Comparison of ENCODE assay signal across 10 cellular contexts in genomic region chr14:75543258-75543657, GRCh38. TPM values are rescaled to one million over a fixed set of nuclear protein-coding genes. Genes with fewer than 3 reads are reported as not detected.
DNase-seq lines count a peak whose midpoint lies in the region; ATAC-seq lines count a peak whose summit lies in the region.
"Had no signal": no experiment of that assay in that cellular context is flagged by ENCODE, and none has a peak within 500 bp of the region (broad histone marks: within the 10 kb centered on the region; RNA-seq: fewer than 3 reads in every experiment).

No MANE protein-coding gene starts in this region.

- peak overlapping the region; percentile 34 to 42 for H3K4me3 ChIP-seq in CD4-positive, alpha-beta memory T cell (ENCODE audit: low read length in 2 of 2)
- H3K4me3 ChIP-seq: MG63 had no signal

- H3K4me1 Mint-ChIP-seq in CD4-positive, alpha-beta memory T cell, result peaks cover 46 to 82% (median 68%) of the 10 kb centered on the region in 4 donors
- H3K4me1 Mint-ChIP-seq in naive B cell, result peaks cover 26 to 48% (median 28%) of the 10 kb centered on the region in 3 donors

- ATAC-seq in GM21619 (IDR thresholded peaks at IDR 0.05; ENCODE audit: unreplicated experiment) (peak; percentile 2), naive B cell (ENCODE audit: low read depth in 2 of 2) (no peak), Right ventricle myocardium superior (ENCODE audit: poor library complexity) (no peak)
- no peak for ATAC-seq in activated naive CD4-positive, alpha-beta T cell treated with anti-CD3 and anti-CD28 coated beads, Interleukin-2, amount 50 U/mL, for 72 hours

- no peaks in the 10 kb centered on the region for H3K27me3 Mint-ChIP-seq in CD4-positive, alpha-beta memory T cell
- no peaks in the 10 kb centered on the region for H3K27me3 Mint-ChIP-seq in naive B cell

- H3K4me1 ChIP-seq in CD4-positive, alpha-beta memory T cell (ENCODE audit: insufficient read depth, low read length), result peaks cover 67% of the 10 kb centered on the region

- H3K9me3 Mint-ChIP-seq in CD4-positive, alpha-beta memory T cell, result no peaks in the 10 kb centered on the region
- no peaks in the 10 kb centered on the region for H3K9me3 Mint-ChIP-seq in activated naive CD4-positive, alpha-beta T cell treated with anti-CD3 and anti-CD28 coated beads, Interleukin-2, amount 50 U/mL, for 72 hours
- no peaks in the 10 kb centered on the region for H3K9me3 Mint-ChIP-seq in naive B cell

- H3K4me3 Mint-ChIP-seq in CD4-positive, alpha-beta memory T cell, result peak overlapping the region; percentile 66 to 89 (median 82)
- peak overlapping the region; percentile 61 to 92 (median 82) for H3K4me3 Mint-ChIP-seq in naive B cell

- peak overlapping the region; percentile 94 for H3K27ac ChIP-seq in CD4-positive, alpha-beta memory T cell (ENCODE audit: low read depth, low read length)

- H3K9me3 ChIP-seq in CD4-positive, alpha-beta memory T cell (ENCODE audit: control insufficient read depth in 1 of 2, low read length in 2 of 2), result no peaks in the 10 kb centered on the region
- H3K9me3 ChIP-seq: MG63 had no signal

- peak in 4 of 5 donors; percentile 47 to 64 (median 48) for DNase-seq in CD4-positive, alpha-beta memory T cell
- no peak for DNase-seq in activated naive CD4-positive, alpha-beta T cell treated with anti-CD3 and anti-CD28 coated beads, Interleukin-2, amount 50 U/mL, for 72 hours (ENCODE audit: low spot score in 2 of 2)
- no peak for DNase-seq in naive B cell
- DNase-seq in Right ventricle myocardium superior, result no peak
- DNase-seq in NCI-H2227 treated with DMSO at 0.1 percent for 48 hours (lab: John Stamatoyannopoulos, UW), result no peak
- no peak for DNase-seq in KG1 (lab: John Stamatoyannopoulos, UW)
- no peak for DNase-seq in SHP77 (lab: John Stamatoyannopoulos, UW)
- DNase-seq: MG63 had no signal

- intact Hi-C loops in CD4-positive, alpha-beta memory T cell (cut with micrococcal nuclease), result no loop called here
- intact Hi-C loops in Right ventricle myocardium superior (cut with DNase I), result no loop called here

- no peaks in the 10 kb centered on the region for H3K27me3 ChIP-seq in CD4-positive, alpha-beta memory T cell (ENCODE audit: insufficient read depth, low read length)
- H3K27me3 ChIP-seq: MG63 had no signal

- CTCF ChIA-PET in CD4-positive, alpha-beta memory T cell (lab: Charles Lee; ENCODE audit: partially characterized antibody), result interaction anchor here (0.7 to 12.3 kb wide), 11 partner anchors 10 to 54 kb away, joined by 3 to 118 read pairs (median 9); partner anchors contain the start of genes BATF and FLVCR2

- peaks cover 19% of the 10 kb centered on the region for H3K36me3 ChIP-seq in CD4-positive, alpha-beta memory T cell (ENCODE audit: insufficient read depth, low read length)
- H3K36me3 ChIP-seq: MG63 had no signal

- POLR2A ChIA-PET in CD4-positive, alpha-beta memory T cell (lab: Charles Lee; ENCODE audit: partially characterized antibody), result interaction anchor here (0.9 to 11.4 kb wide), 8 partner anchors 9 to 416 kb away, joined by 3 to 292 read pairs (median 6); partner anchors contain the start of genes BATF, ERG28, NEK9 and TTLL5

- peaks cover 15 to 34% of the 10 kb centered on the region in 2 donors for H3K36me3 Mint-ChIP-seq in CD4-positive, alpha-beta memory T cell
- H3K36me3 Mint-ChIP-seq in activated naive CD4-positive, alpha-beta T cell treated with anti-CD3 and anti-CD28 coated beads, Interleukin-2, amount 50 U/mL, for 72 hours, result peaks cover 19 to 64% of the 10 kb centered on the region in 2 donors
- peaks cover 0 to 13% of the 10 kb centered on the region in 2 donors for H3K36me3 Mint-ChIP-seq in naive B cell

- peak overlapping the region; percentile 96 to 99 (median 97) for H3K27ac Mint-ChIP-seq in CD4-positive, alpha-beta memory T cell
- peak overlapping the region; percentile 95 to 98 for H3K27ac Mint-ChIP-seq in activated naive CD4-positive, alpha-beta T cell treated with anti-CD3 and anti-CD28 coated beads, Interleukin-2, amount 50 U/mL, for 72 hours
- peak overlapping the region; percentile 17 to 97 (median 82) for H3K27ac Mint-ChIP-seq in naive B cell

RNA-seq across cellular contexts. Expression of gene BATF, which starts 21.0 kb away (rescaled TPM):
- 10 to 100 TPM; 17.1 to 20.6 TPM for total RNA-seq in CD4-positive, alpha-beta memory T cell
- 10 to 100 TPM; 46.6 to 53.8 TPM for polyA plus RNA-seq in CD4-positive, alpha-beta memory T cell
- total RNA-seq in activated naive CD4-positive, alpha-beta T cell treated with anti-CD3 and anti-CD28 coated beads, Interleukin-2, amount 50 U/mL, for 72 hours, result 100 to 1,000 TPM in 1 of 2 donors, 10 to 100 TPM in 1; 93.6 to 165 TPM
- polyA plus RNA-seq in naive B cell (ENCODE audit: low read depth in 6 of 6), result 10 to 100 TPM in 2 of 6 donors, 1 to 10 TPM in 4; 2.6 to 12.9 (median 6.5) TPM
- 0.62 TPM for total RNA-seq in Right ventricle myocardium superior
- total RNA-seq: cerebellum had no signal

RNA-seq across cellular contexts. Expression of gene FLVCR2, which starts 35.2 kb away (rescaled TPM):
- total RNA-seq in CD4-positive, alpha-beta memory T cell, result 1 to 10 TPM; 3.0 to 4.1 TPM
- 1 to 10 TPM; 1.9 to 3.3 TPM for polyA plus RNA-seq in CD4-positive, alpha-beta memory T cell
- 10 to 100 TPM; 11.6 to 18.3 TPM for total RNA-seq in activated naive CD4-positive, alpha-beta T cell treated with anti-CD3 and anti-CD28 coated beads, Interleukin-2, amount 50 U/mL, for 72 hours
- polyA plus RNA-seq in naive B cell (ENCODE audit: low read depth in 6 of 6), result under 1 TPM in 4 of 6 donors, not detected in 2; 0.22 to 0.69 (median 0.49) TPM
- total RNA-seq in Right ventricle myocardium superior, result 2.1 TPM

Comparison
In these comparisons a context has a peak if more than half of its experiments do, and no peak if none do; other contexts are left out.
1. DNase-seq: peak in CD4-positive, alpha-beta memory T cell (4 of 5); none in activated naive CD4-positive, alpha-beta T cell treated with anti-CD3 and anti-CD28 coated beads, Interleukin-2, amount 50 U/mL, for 72 hours (0 of 2), naive B cell (single experiment), Right ventricle myocardium superior (single experiment), NCI-H2227 treated with DMSO at 0.1 percent for 48 hours (single experiment), KG1 (single experiment) and SHP77 (0 of 2).
2. RNA of gene BATF, which starts 21.0 kb away (total RNA-seq): 93.6 to 165 TPM in activated naive CD4-positive, alpha-beta T cell treated with anti-CD3 and anti-CD28 coated beads, Interleukin-2, amount 50 U/mL, for 72 hours and 17.1 to 20.6 TPM in CD4-positive, alpha-beta memory T cell; 0.62 TPM in Right ventricle myocardium superior (single experiment); every median in the first group is over 10 times any median in the second.
3. Peak in every context shown above with its lines, with median percentiles within 50 percentile points of each other: H3K27ac Mint-ChIP-seq.